2 cellular contexts compared by ENCODE assay signal in genomic region chr1:23836037-23836436, GRCh38.
TF ChIP-seq lines count a peak whose summit lies in the region.

No MANE protein-coding gene starts in this region.

TF ChIP-seq in GM12891, 5 proteins besides CTCF, POLR2A, EP300 and RAD21:
- TF ChIP-seq TAF1 (IDR thresholded peaks at IDR 0.05; ENCODE audit: low read depth, low read length), result no peak
- TF ChIP-seq PAX5 (IDR thresholded peaks at IDR 0.05; ENCODE audit: insufficient read depth, low read length, severe bottlenecking), result no peak
- no peak for TF ChIP-seq POLR2AphosphoS5 (IDR thresholded peaks at IDR 0.05; ENCODE audit: low read depth, low read length)
- no peak for TF ChIP-seq POU2F2 (IDR thresholded peaks at IDR 0.05; ENCODE audit: low read depth, low read length)
- TF ChIP-seq SPI1 (IDR thresholded peaks at IDR 0.05; ENCODE audit: low read depth, low read length), result peak; percentile 46

TF ChIP-seq in GM12878, 131 proteins besides CTCF, POLR2A, EP300 and RAD21:
- TF ChIP-seq IKZF1 (conservative IDR thresholded peaks at IDR 0.05), result 0 out of 2 replicates have a peak, but pooled peaks have one; percentile 21
- peak; percentile 74 for TF ChIP-seq RUNX3 (IDR thresholded peaks at IDR 0.05; ENCODE audit: low read length)
- peak; percentile 22; the same call in 1 of the 2 replicates for TF ChIP-seq JUNB (IDR thresholded peaks at IDR 0.05)
- TF ChIP-seq, protein P1, sequence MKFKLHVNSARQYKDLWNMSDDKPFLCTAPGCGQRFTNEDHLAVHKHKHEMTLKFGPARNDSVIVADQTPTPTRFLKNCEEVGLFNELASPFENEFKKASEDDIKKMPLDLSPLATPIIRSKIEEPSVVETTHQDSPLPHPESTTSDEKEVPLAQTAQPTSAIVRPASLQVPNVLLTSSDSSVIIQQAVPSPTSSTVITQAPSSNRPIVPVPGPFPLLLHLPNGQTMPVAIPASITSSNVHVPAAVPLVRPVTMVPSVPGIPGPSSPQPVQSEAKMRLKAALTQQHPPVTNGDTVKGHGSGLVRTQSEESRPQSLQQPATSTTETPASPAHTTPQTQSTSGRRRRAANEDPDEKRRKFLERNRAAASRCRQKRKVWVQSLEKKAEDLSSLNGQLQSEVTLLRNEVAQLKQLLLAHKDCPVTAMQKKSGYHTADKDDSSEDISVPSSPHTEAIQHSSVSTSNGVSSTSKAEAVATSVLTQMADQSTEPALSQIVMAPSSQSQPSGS (IDR thresholded peaks at IDR 0.05; ENCODE audit: low read length), result no peak
- TF ChIP-seq, protein P2, sequence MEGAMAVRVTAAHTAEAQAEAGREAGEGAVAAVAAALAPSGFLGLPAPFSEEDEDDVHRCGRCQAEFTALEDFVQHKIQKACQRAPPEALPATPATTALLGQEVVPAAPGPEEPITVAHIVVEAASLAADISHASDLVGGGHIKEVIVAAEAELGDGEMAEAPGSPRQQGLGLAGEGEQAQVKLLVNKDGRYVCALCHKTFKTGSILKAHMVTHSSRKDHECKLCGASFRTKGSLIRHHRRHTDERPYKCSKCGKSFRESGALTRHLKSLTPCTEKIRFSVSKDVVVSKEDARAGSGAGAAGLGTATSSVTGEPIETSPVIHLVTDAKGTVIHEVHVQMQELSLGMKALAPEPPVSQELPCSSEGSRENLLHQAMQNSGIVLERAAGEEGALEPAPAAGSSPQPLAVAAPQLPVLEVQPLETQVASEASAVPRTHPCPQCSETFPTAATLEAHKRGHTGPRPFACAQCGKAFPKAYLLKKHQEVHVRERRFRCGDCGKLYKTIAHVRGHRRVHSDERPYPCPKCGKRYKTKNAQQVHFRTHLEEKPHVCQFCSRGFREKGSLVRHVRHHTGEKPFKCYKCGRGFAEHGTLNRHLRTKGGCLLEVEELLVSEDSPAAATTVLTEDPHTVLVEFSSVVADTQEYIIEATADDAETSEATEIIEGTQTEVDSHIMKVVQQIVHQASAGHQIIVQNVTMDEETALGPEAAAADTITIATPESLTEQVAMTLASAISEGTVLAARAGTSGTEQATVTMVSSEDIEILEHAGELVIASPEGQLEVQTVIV (IDR thresholded peaks at IDR 0.05; ENCODE audit: borderline replicate concordance, partially characterized antibody), result no peak
- no peak for TF ChIP-seq ZBTB4 (CRISPR knock-in tag; IDR thresholded peaks at IDR 0.05)
- peak in 1 of 2 experiments; percentile 33; a peak in 2 of 4 replicates for TF ChIP-seq IKZF2 (IDR thresholded peaks at IDR 0.05)
- TF ChIP-seq NR2C2 (IDR thresholded peaks at IDR 0.05; ENCODE audit: borderline replicate concordance, control insufficient read depth, insufficient read length, low read depth), result no peak
- peak; percentile 17; the same call in 1 of the 2 replicates for TF ChIP-seq IRF4 (IDR thresholded peaks at IDR 0.05; ENCODE audit: low read depth, low read length)
